In genomic region chr7:33591481-33591880, GRCh38 we compare ENCODE assay signal across 22 cellular contexts.
A peak's percentile ranks its signal among the peaks of the same experiment; 100 is the strongest.
DNase-seq lines count a peak whose midpoint lies in the region; ATAC-seq lines count a peak whose summit lies in the region.
"Had no signal": no experiment of that assay in that cellular context is flagged by ENCODE, and none has a peak within 500 bp of the region (broad histone marks: within the 10 kb centered on the region; RNA-seq: fewer than 3 reads in every experiment).

No MANE protein-coding gene starts in this region.

- no peaks in the 10 kb centered on the region for H3K36me3 Mint-ChIP-seq in activated naive CD4-positive, alpha-beta T cell treated with anti-CD3 and anti-CD28 coated beads, Interleukin-2, amount 10 ng/mL, durations not matched to agents 7 days and 5 days

- H3K36me3 ChIP-seq in endocrine pancreas (ENCODE audit: control insufficient read depth, insufficient read depth, low read length) = no peaks in the 10 kb centered on the region
- H3K36me3 ChIP-seq: pancreas, sigmoid colon, tibial nerve had no signal

- H3K9ac ChIP-seq in endocrine pancreas (ENCODE audit: control insufficient read depth, insufficient read depth, low read length) = no peak overlapping the region
- H3K9ac ChIP-seq: KMS-11 had no signal

- no peaks in the 10 kb centered on the region for H3K27me3 Mint-ChIP-seq in activated naive CD4-positive, alpha-beta T cell treated with anti-CD3 and anti-CD28 coated beads, Interleukin-2, amount 10 ng/mL, durations not matched to agents 7 days and 5 days
- H3K27me3 Mint-ChIP-seq: central memory CD8-positive, alpha-beta T cell; naive thymus-derived CD8-positive, alpha-beta T cell had no signal

- no peaks in the 10 kb centered on the region for H3K4me1 Mint-ChIP-seq in activated naive CD4-positive, alpha-beta T cell treated with anti-CD3 and anti-CD28 coated beads, Interleukin-2, amount 10 ng/mL, durations not matched to agents 7 days and 5 days
- H3K4me1 Mint-ChIP-seq: central memory CD8-positive, alpha-beta T cell; naive thymus-derived CD8-positive, alpha-beta T cell had no signal

- H3K4me1 ChIP-seq in endocrine pancreas (ENCODE audit: control insufficient read depth, insufficient read depth, low read length) = peaks cover 13% of the 10 kb centered on the region

- CTCF ChIA-PET in activated naive CD4-positive, alpha-beta T cell treated with anti-CD3 and anti-CD28 coated beads, Interleukin-2, amount 10 ng/mL, durations not matched to agents 7 days and 5 days (lab: Charles Lee) = no interaction called here

- no peaks in the 10 kb centered on the region for H3K27me3 ChIP-seq in endocrine pancreas (ENCODE audit: control insufficient read depth, insufficient read depth, low read length)
- H3K27me3 ChIP-seq: pancreas, sigmoid colon, tibial nerve had no signal

- no peak overlapping the region for H3K27ac ChIP-seq in caudate nucleus (ENCODE audit: low read depth, low read length)
- H3K27ac ChIP-seq: KMS-11, pancreas, sigmoid colon, tibial nerve had no signal

- peak overlapping the region; percentile 42 for H3K4me3 ChIP-seq in endocrine pancreas (ENCODE audit: control insufficient read depth, insufficient read depth, low read length)
- H3K4me3 ChIP-seq: pancreas, sigmoid colon, tibial nerve had no signal

- H3K27ac Mint-ChIP-seq in activated naive CD4-positive, alpha-beta T cell treated with anti-CD3 and anti-CD28 coated beads, Interleukin-2, amount 10 ng/mL, durations not matched to agents 7 days and 5 days = no peak overlapping the region
- H3K27ac Mint-ChIP-seq: naive thymus-derived CD8-positive, alpha-beta T cell had no signal

- H3K4me3 Mint-ChIP-seq in activated naive CD4-positive, alpha-beta T cell treated with anti-CD3 and anti-CD28 coated beads, Interleukin-2, amount 10 ng/mL, durations not matched to agents 7 days and 5 days = no peak overlapping the region
- H3K4me3 Mint-ChIP-seq: central memory CD8-positive, alpha-beta T cell; naive thymus-derived CD8-positive, alpha-beta T cell had no signal

- no peaks in the 10 kb centered on the region for H3K9me3 ChIP-seq in endocrine pancreas (ENCODE audit: control insufficient read depth, low read length)
- H3K9me3 ChIP-seq: pancreas, sigmoid colon, tibial nerve had no signal

- H3K9me3 Mint-ChIP-seq in activated naive CD4-positive, alpha-beta T cell treated with anti-CD3 and anti-CD28 coated beads, Interleukin-2, amount 10 ng/mL, durations not matched to agents 7 days and 5 days = peaks cover 3% of the 10 kb centered on the region
- H3K9me3 Mint-ChIP-seq: central memory CD8-positive, alpha-beta T cell had no signal

- DNase-seq in SKM-1 treated with dmso at 0.1 percent for 144 hours (lab: John Stamatoyannopoulos, UW; ENCODE audit: unreplicated experiment) = peak; percentile 33
- DNase-seq in SKM-1 (lab: John Stamatoyannopoulos, UW; ENCODE audit: unreplicated experiment) = no peak
- peak; percentile 12 for DNase-seq in RPMI7951 (ENCODE audit: low read depth)
- no peak for DNase-seq in activated naive CD4-positive, alpha-beta T cell treated with anti-CD3 and anti-CD28 coated beads, Interleukin-2, amount 10 ng/mL, durations not matched to agents 7 days and 5 days
- no peak for DNase-seq in caudate nucleus (lab: John Stamatoyannopoulos, UW)
- DNase-seq: activated effector memory CD4-positive, alpha-beta T cell treated with Interleukin-2 at 50 U/mL for 16 hours; DND-41; effector memory CD4-positive, alpha-beta T cell; hypothalamus; naive thymus-derived CD8-positive, alpha-beta T cell; NCI-H1436; pancreas; SHP77; sigmoid colon; stimulated activated CD4-positive, alpha-beta T cell treated with anti-CD3 and anti-CD28 coated beads, Interleukin-1b, Interleukin-23, amount 100 ng/mL, for 48 hours; stimulated activated naive CD8-positive, alpha-beta T cell treated with anti-CD3 and anti-CD28 coated beads, Interleukin-15, Interleukin-2, amounts not matched to agents 100 U/mL and 50 U/mL, for 24 hours had no signal

- ATAC-seq in HG02623 (IDR thresholded peaks at IDR 0.05; ENCODE audit: unreplicated experiment) (no peak), GM18870 (IDR thresholded peaks at IDR 0.05; ENCODE audit: unreplicated experiment) (no peak)
- ATAC-seq: naive thymus-derived CD8-positive, alpha-beta T cell; pancreas; stimulated activated naive CD8-positive, alpha-beta T cell treated with anti-CD3 and anti-CD28 coated beads, Interleukin-15, Interleukin-2, amounts not matched to agents 100 U/mL and 50 U/mL, for 24 hours had no signal

Comparison
In these comparisons a context has a peak if more than half of its experiments do, and no peak if none do; other contexts are left out.
1. DNase-seq: peak in SKM-1 treated with dmso at 0.1 percent for 144 hours (single experiment) and RPMI7951 (single experiment); none in SKM-1 (single experiment), activated naive CD4-positive, alpha-beta T cell treated with anti-CD3 and anti-CD28 coated beads, Interleukin-2, amount 10 ng/mL, durations not matched to agents 7 days and 5 days (single experiment) and caudate nucleus (0 of 61).